In the genomic region with DNA sequence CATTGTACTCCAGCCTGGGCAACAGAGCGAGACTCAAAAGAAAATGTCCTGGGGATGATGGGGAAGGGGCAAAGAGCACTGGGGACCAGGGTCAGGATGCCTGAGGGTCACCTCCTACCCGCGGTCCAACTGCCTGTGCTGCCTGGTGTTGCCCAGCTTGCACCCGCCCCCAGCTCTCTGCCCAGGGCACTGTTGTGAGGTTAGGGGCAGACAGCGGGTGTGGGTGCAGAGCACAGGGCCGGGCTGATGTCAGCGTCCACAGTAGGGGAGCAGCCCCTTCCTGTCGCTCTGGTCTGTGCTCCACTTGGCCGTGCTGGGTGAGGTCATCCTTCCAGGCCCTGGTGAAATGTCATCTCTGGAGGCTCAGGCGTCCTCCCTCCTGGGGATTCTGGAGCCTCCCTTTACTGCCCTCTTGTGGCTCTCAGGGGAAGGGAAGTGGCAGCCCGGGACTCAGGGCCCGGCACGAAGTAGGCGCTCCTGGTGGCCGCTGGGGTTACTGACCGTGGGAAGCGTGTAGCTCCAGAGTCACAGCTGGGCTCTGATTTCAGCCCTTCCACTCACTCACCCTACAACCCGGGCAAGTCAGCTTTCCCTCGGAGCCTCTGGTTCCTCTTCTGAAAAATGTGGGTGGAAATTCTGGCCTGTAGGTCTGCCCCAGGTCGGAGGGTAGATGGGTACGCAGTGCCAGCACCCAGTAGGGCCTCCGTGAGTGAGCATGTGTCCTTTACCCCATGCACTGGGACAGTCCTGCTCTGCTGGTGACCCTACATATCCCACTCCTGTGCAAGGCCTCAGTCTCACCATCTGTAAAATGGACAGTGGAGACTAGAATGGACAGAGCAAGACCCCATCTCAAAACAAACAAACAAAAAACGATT, we compare ENCODE assay signal across 8 cellular contexts. TPM values are rescaled to one million over a fixed set of nuclear protein-coding genes. Genes with fewer than 3 reads are reported as not detected.
DNase-seq lines count a peak whose midpoint lies in the region; ATAC-seq and FAIRE-seq lines count a peak whose summit lies in the region.

No MANE protein-coding gene starts in this region.

- intact Hi-C loops in left ventricle myocardium superior (cut with micrococcal nuclease) = no loop called here
- intact Hi-C loops in sciatic nerve (cut with DNase I) = no loop called here

- no peaks in the 10 kb centered on the region for H3K36me3 ChIP-seq in HAP-1 (replicated peaks)

- H3K36me3 Mint-ChIP-seq in T-helper 1 cell treated with Interleukin-12 subunit alpha and Interleukin-12 subunit beta and Interleukin-4 antibody, amounts not matched to agents 30 μg/mL and 1 μg/mL, for 36 hours (ENCODE audit: low read depth) = peaks cover 3% of the 10 kb centered on the region

- no peak overlapping the region for H3K4me3 ChIP-seq in HAP-1

- H3K4me1 Mint-ChIP-seq in T-helper 1 cell treated with Interleukin-12 subunit alpha and Interleukin-12 subunit beta and Interleukin-4 antibody, amounts not matched to agents 30 μg/mL and 1 μg/mL, for 36 hours (ENCODE audit: low read depth) = peaks cover 47% of the 10 kb centered on the region

- no peaks in the 10 kb centered on the region for H3K9me3 ChIP-seq in HAP-1

- DNase-seq in HAP-1 (ENCODE audit: low spot score in 2 of 2) = peak; percentile 87 to 94
- peak; percentile 50 to 80 (median 61) for DNase-seq in NCI-H1417 (lab: John Stamatoyannopoulos, UW)
- peak; percentile 82 for DNase-seq in amniotic epithelial cell (ENCODE audit: low read depth)
- peak; percentile 83 for DNase-seq in left ventricle myocardium superior
- peak; percentile 84 for DNase-seq in sciatic nerve (ENCODE audit: low spot score)
- no peak for DNase-seq in T1000 (lab: John Stamatoyannopoulos, UW)

- H3K27me3 ChIP-seq in HAP-1 (ENCODE audit: low read depth) = no peaks in the 10 kb centered on the region

- peak; percentile 86 for FAIRE-seq in G401.6 (lab: Jason Lieb, UNC)

- no peaks in the 10 kb centered on the region for H3K9me3 Mint-ChIP-seq in T-helper 1 cell treated with Interleukin-12 subunit alpha and Interleukin-12 subunit beta and Interleukin-4 antibody, amounts not matched to agents 30 μg/mL and 1 μg/mL, for 36 hours

- peak; percentile 90 for ATAC-seq in left ventricle myocardium superior
- ATAC-seq in sciatic nerve = peak; percentile 85

- H3K27me3 Mint-ChIP-seq in T-helper 1 cell treated with Interleukin-12 subunit alpha and Interleukin-12 subunit beta and Interleukin-4 antibody, amounts not matched to agents 30 μg/mL and 1 μg/mL, for 36 hours (ENCODE audit: low read depth) = peaks cover 3% of the 10 kb centered on the region

- H3K4me1 ChIP-seq in HAP-1 = peaks cover 10% of the 10 kb centered on the region

- peak overlapping the region; percentile 63 for H3K27ac Mint-ChIP-seq in T-helper 1 cell treated with Interleukin-12 subunit alpha and Interleukin-12 subunit beta and Interleukin-4 antibody, amounts not matched to agents 30 μg/mL and 1 μg/mL, for 36 hours

- in situ Hi-C loops in HAP-1 (cut with MboI; ENCODE audit: low sequenced_read_pairs) = no loop called here

- peak overlapping the region; percentile 42 for H3K4me3 Mint-ChIP-seq in T-helper 1 cell treated with Interleukin-12 subunit alpha and Interleukin-12 subunit beta and Interleukin-4 antibody, amounts not matched to agents 30 μg/mL and 1 μg/mL, for 36 hours

RNA-seq across cellular contexts. Expression of gene PRR5, which starts 17.3 kb away (rescaled TPM):
- total RNA-seq in left ventricle myocardium superior (2.9 TPM), sciatic nerve (33.7 TPM)
